ENCODE assay signal across 8 cellular contexts in genomic region chr7:121385800-121386179, GRCh38.
A peak's percentile ranks its signal among the peaks of the same experiment; 100 is the strongest.
DNase-seq lines count a peak whose midpoint lies in the region; ATAC-seq and TF ChIP-seq lines count a peak whose summit lies in the region.
"Had no signal": no experiment of that assay in that cellular context is flagged by ENCODE, and none has a peak within 500 bp of the region (broad histone marks: within the 10 kb centered on the region; RNA-seq: fewer than 3 reads in every experiment).

No MANE protein-coding gene starts in this region.

- no peak overlapping the region for H3K4me3 ChIP-seq in HEK293 (ENCODE audit: low read depth, low read length)
- H3K4me3 ChIP-seq in HAP-1: no peak overlapping the region

- H3K36me3 ChIP-seq in HEK293 (ENCODE audit: control insufficient read depth in 2 of 2, insufficient read depth in 1 of 2, low read length in 2 of 2): no peaks in the 10 kb centered on the region
- no peaks in the 10 kb centered on the region for H3K36me3 ChIP-seq in HAP-1 (replicated peaks)

- POLR2A ChIA-PET in HEK293 (lab: Yijun Ruan, JAX): interaction anchor here (3.0 kb wide), 1 partner anchor 10 kb away, joined by 15 read pairs; the partner anchor contains the start of gene FAM3C

- DNase-seq in NCI-H2029 treated with DMSO at 0.1 percent for 48 hours (lab: John Stamatoyannopoulos, UW) (peak; percentile 69), germinal center (ENCODE audit: low spot score) (peak; percentile 44), glomerular visceral epithelial cell (ENCODE audit: extremely low spot score) (no peak), NCI-H226 (no peak), HAP-1 (ENCODE audit: low spot score in 2 of 2) (no peak)
- DNase-seq: left cardiac atrium had no signal

- H3K27ac ChIP-seq in HEK293 (ENCODE audit: extremely low read depth, low read depth, low read length): no peak overlapping the region

- H3K9me3 ChIP-seq in HEK293 (ENCODE audit: control insufficient read depth, insufficient read depth, low read depth, low read length) (no peaks in the 10 kb centered on the region), HAP-1 (no peaks in the 10 kb centered on the region)

- in situ Hi-C loops in HAP-1 (cut with MboI; ENCODE audit: low sequenced_read_pairs): no loop called here

- CTCF ChIA-PET in HEK293 (lab: Yijun Ruan, JAX): interaction anchor here (0.8 to 3.4 kb wide), 2 partner anchors 10 to 162 kb away, joined by 3 to 26 read pairs; partner anchors contain the start of gene FAM3C

- peak; percentile 95 for ATAC-seq in GM18858 (IDR thresholded peaks at IDR 0.05; ENCODE audit: unreplicated experiment)

- no peaks in the 10 kb centered on the region for H3K27me3 ChIP-seq in HAP-1 (ENCODE audit: low read depth)

- TF ChIP-seq CTCF in HEK293 (tag by site-specific recombination; IDR thresholded peaks at IDR 0.05): no peak

- H3K4me1 ChIP-seq in HEK293 (ENCODE audit: control insufficient read depth, insufficient read depth, low read length): no peaks in the 10 kb centered on the region
- H3K4me1 ChIP-seq in HAP-1: no peaks in the 10 kb centered on the region

TF ChIP-seq in HEK293, 187 proteins besides CTCF, POLR2A, EP300 and RAD21:
- TF ChIP-seq MZF1 (tag by site-specific recombination; IDR thresholded peaks at IDR 0.05; ENCODE audit: borderline replicate concordance): 0 out of 2 replicates have a peak, but pooled peaks have one; percentile 43
- no peak for TF ChIP-seq PATZ1 (tag by site-specific recombination; IDR thresholded peaks at IDR 0.05)

Comparison
In these comparisons a context has a peak if more than half of its experiments do, and no peak if none do; other contexts are left out.
1. DNase-seq: peak in NCI-H2029 treated with DMSO at 0.1 percent for 48 hours (single experiment) and germinal center (single experiment); none in glomerular visceral epithelial cell (single experiment), NCI-H226 (single experiment) and HAP-1 (0 of 2).